1 cellular context compared by ENCODE assay signal in the genomic region with DNA sequence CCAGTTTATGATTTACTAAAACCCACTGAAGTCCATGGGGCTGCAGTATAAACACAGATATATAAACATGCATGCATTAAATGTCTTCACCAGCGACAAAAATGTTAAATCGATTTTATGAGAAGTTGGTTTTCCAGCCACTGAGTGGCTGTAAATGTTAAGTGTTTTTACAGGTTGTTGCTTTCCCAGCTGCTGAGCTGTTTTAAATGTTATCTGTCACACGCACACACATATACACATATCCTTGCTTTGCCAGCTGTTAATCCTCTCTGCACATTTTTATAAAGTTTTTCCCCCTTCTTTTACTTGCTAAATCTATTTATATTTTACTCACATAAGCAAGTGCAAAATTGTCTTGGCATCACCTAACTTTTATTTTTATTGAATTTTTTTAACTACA.
TF ChIP-seq lines count a peak whose summit lies in the region.

No MANE protein-coding gene starts in this region.

TF ChIP-seq in IMR-90, 13 proteins besides CTCF, POLR2A, EP300 and RAD21 (continued from another document):
- TF ChIP-seq, protein P1, sequence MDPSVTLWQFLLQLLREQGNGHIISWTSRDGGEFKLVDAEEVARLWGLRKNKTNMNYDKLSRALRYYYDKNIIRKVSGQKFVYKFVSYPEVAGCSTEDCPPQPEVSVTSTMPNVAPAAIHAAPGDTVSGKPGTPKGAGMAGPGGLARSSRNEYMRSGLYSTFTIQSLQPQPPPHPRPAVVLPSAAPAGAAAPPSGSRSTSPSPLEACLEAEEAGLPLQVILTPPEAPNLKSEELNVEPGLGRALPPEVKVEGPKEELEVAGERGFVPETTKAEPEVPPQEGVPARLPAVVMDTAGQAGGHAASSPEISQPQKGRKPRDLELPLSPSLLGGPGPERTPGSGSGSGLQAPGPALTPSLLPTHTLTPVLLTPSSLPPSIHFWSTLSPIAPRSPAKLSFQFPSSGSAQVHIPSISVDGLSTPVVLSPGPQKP (IDR thresholded peaks at IDR 0.05; ENCODE audit: borderline replicate concordance, low read depth, low read length): no peak
- TF ChIP-seq CHD1 (IDR thresholded peaks at IDR 0.05; ENCODE audit: low read depth, low read length) (no peak), USF2 (IDR thresholded peaks at IDR 0.05; ENCODE audit: low read depth, low read length) (no peak), MAZ (IDR thresholded peaks at IDR 0.05; ENCODE audit: borderline replicate concordance, low read depth, low read length) (no peak)
